ENCODE assay signal across 9 cellular contexts in the genomic region with DNA sequence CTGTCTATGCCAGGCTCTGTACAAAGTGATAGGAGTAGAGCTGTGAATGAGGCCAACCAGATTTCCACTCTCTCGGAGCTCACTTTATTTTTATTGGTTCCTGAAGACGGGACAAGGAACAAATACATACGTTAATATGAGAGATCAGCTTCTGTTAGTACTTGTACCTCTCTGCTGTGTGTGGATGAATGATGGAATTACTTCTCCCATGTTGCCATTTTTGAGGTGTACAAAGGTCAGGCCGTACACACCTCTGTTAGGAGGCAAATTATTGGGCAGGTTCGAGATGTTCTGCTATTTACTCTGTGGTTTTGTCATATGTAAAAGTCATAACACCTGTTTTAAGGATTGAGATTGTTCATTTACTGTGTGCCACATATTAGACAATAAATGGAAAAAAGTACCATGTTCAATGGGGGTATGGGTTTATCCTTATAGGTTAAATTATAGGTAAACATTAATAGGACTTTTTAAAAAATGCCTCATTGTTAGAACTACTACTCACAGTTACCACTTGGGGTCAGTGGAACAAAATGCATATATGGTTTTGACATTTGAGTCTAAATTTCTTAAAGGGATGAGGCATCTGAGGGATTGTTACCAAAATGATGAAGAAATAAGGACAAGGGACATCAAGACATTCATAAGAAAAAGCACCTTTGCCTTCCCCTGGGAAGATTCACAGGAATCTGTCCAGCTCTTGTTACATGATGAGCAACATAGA. TPM values are rescaled to one million over a fixed set of nuclear protein-coding genes. Genes with fewer than 3 reads are reported as not detected.
A peak's percentile ranks its signal among the peaks of the same experiment; 100 is the strongest.
DNase-seq lines count a peak whose midpoint lies in the region; ATAC-seq and TF ChIP-seq lines count a peak whose summit lies in the region.
"Had no signal": no experiment of that assay in that cellular context is flagged by ENCODE, and none has a peak within 500 bp of the region (broad histone marks: within the 10 kb centered on the region; RNA-seq: fewer than 3 reads in every experiment).

No MANE protein-coding gene starts in this region.

- peaks cover 51% of the 10 kb centered on the region for H3K4me1 Mint-ChIP-seq in activated CD4-positive, alpha-beta T cell treated with anti-CD3 and anti-CD28 coated beads, Interleukin-2, amount 10 ng/mL, durations not matched to agents 7 days and 5 days
- peaks cover 37% of the 10 kb centered on the region for H3K4me1 Mint-ChIP-seq in stimulated activated effector memory CD8-positive, alpha-beta T cell treated with anti-CD3 and anti-CD28 coated beads, Interleukin-12 subunit alpha, Interleukin-12 subunit beta, amount 100 ng/mL, for 72 hours
- peaks cover 22 to 42% of the 10 kb centered on the region in 2 donors for H3K4me1 Mint-ChIP-seq in stimulated activated naive B cell treated with anti-CD40 and anti-IgM and Interleukin-4, amounts not matched to agents 10 μg/mL and 1 μg/mL and 100 μg/mL, for 72 hours

- H3K27ac Mint-ChIP-seq in activated CD4-positive, alpha-beta T cell treated with anti-CD3 and anti-CD28 coated beads, Interleukin-2, amount 10 ng/mL, durations not matched to agents 7 days and 5 days, result no peak overlapping the region
- no peak overlapping the region for H3K27ac Mint-ChIP-seq in stimulated activated effector memory CD8-positive, alpha-beta T cell treated with anti-CD3 and anti-CD28 coated beads, Interleukin-12 subunit alpha, Interleukin-12 subunit beta, amount 100 ng/mL, for 72 hours
- no peak overlapping the region for H3K27ac Mint-ChIP-seq in stimulated activated naive B cell treated with anti-CD40 and anti-IgM and Interleukin-4, amounts not matched to agents 10 μg/mL and 1 μg/mL and 100 μg/mL, for 72 hours

- H3K9me3 Mint-ChIP-seq in activated CD4-positive, alpha-beta T cell treated with anti-CD3 and anti-CD28 coated beads, Interleukin-2, amount 10 ng/mL, durations not matched to agents 7 days and 5 days, result no peaks in the 10 kb centered on the region
- H3K9me3 Mint-ChIP-seq in stimulated activated effector memory CD8-positive, alpha-beta T cell treated with anti-CD3 and anti-CD28 coated beads, Interleukin-12 subunit alpha, Interleukin-12 subunit beta, amount 100 ng/mL, for 72 hours, result no peaks in the 10 kb centered on the region
- no peaks in the 10 kb centered on the region for H3K9me3 Mint-ChIP-seq in stimulated activated naive B cell treated with anti-CD40 and anti-IgM and Interleukin-4, amounts not matched to agents 10 μg/mL and 1 μg/mL and 100 μg/mL, for 72 hours

- peaks cover 13% of the 10 kb centered on the region for H3K36me3 Mint-ChIP-seq in activated CD4-positive, alpha-beta T cell treated with anti-CD3 and anti-CD28 coated beads, Interleukin-2, amount 10 ng/mL, durations not matched to agents 7 days and 5 days (ENCODE audit: low read depth)
- peaks cover 31% of the 10 kb centered on the region for H3K36me3 Mint-ChIP-seq in stimulated activated effector memory CD8-positive, alpha-beta T cell treated with anti-CD3 and anti-CD28 coated beads, Interleukin-12 subunit alpha, Interleukin-12 subunit beta, amount 100 ng/mL, for 72 hours
- H3K36me3 Mint-ChIP-seq in stimulated activated naive B cell treated with anti-CD40 and anti-IgM and Interleukin-4, amounts not matched to agents 10 μg/mL and 1 μg/mL and 100 μg/mL, for 72 hours, result peaks cover 5% of the 10 kb centered on the region in 2 donors

- no peaks in the 10 kb centered on the region for H3K27me3 Mint-ChIP-seq in activated CD4-positive, alpha-beta T cell treated with anti-CD3 and anti-CD28 coated beads, Interleukin-2, amount 10 ng/mL, durations not matched to agents 7 days and 5 days
- no peaks in the 10 kb centered on the region for H3K27me3 Mint-ChIP-seq in stimulated activated naive B cell treated with anti-CD40 and anti-IgM and Interleukin-4, amounts not matched to agents 10 μg/mL and 1 μg/mL and 100 μg/mL, for 72 hours

- no peak overlapping the region for H2AFZ ChIP-seq in OCI-LY3 (ENCODE audit: low read depth, low read length)

- POLR2A ChIA-PET in activated CD4-positive, alpha-beta T cell treated with anti-CD3 and anti-CD28 coated beads, Interleukin-2, amount 10 ng/mL, durations not matched to agents 7 days and 5 days (lab: Charles Lee), result no interaction called here

- no peaks in the 10 kb centered on the region for H4K20me1 ChIP-seq in OCI-LY3 (ENCODE audit: insufficient read depth, low read length)

- peak; percentile 48 for TF ChIP-seq CTCF in OCI-LY3 (IDR thresholded peaks at IDR 0.05; ENCODE audit: low read depth, low read length)

- DNase-seq in activated CD4-positive, alpha-beta T cell treated with anti-CD3 and anti-CD28 coated beads, Interleukin-2, amount 10 ng/mL, durations not matched to agents 7 days and 5 days, result no peak
- no peak for DNase-seq in activated CD4-positive, alpha-beta T cell treated with anti-CD3 and anti-CD28 coated beads, Interleukin-2, amount 50 U/mL, for 1 hour
- peak; percentile 49 for DNase-seq in fibroblast of gingiva (ENCODE audit: low read depth)
- DNase-seq in stimulated activated effector memory CD8-positive, alpha-beta T cell treated with anti-CD3 and anti-CD28 coated beads, Interleukin-12 subunit alpha, Interleukin-12 subunit beta, amount 100 ng/mL, for 72 hours (ENCODE audit: low spot score in 2 of 2), result no peak
- no peak for DNase-seq in mucosa of gallbladder (ENCODE audit: low spot score)
- DNase-seq in ecto neural progenitor cell (ENCODE audit: low spot score), result no peak
- DNase-seq in stimulated activated naive B cell treated with anti-CD40 and anti-IgM and Interleukin-4, amounts not matched to agents 10 μg/mL and 1 μg/mL and 100 μg/mL, for 72 hours, result no peak

- ATAC-seq in stimulated activated effector memory CD8-positive, alpha-beta T cell treated with anti-CD3 and anti-CD28 coated beads, Interleukin-12 subunit alpha, Interleukin-12 subunit beta, amount 100 ng/mL, for 72 hours, result no peak
- no peak for ATAC-seq in stimulated activated naive B cell treated with anti-CD40 and anti-IgM and Interleukin-4, amounts not matched to agents 10 μg/mL and 1 μg/mL and 100 μg/mL, for 72 hours (replicated peaks)
- ATAC-seq: K562 had no signal

- H3K4me1 ChIP-seq in OCI-LY3 (ENCODE audit: low read length), result peaks cover 29% of the 10 kb centered on the region

- peaks cover 5% of the 10 kb centered on the region; the same call in 1 of the 2 replicates for H3K79me2 ChIP-seq in OCI-LY3 (ENCODE audit: low read length)

- H3K27me3 ChIP-seq in OCI-LY3 (ENCODE audit: low read depth, low read length), result no peaks in the 10 kb centered on the region

- no peak overlapping the region for H3K9ac ChIP-seq in OCI-LY3 (ENCODE audit: low read length)

- H3K4me3 Mint-ChIP-seq in activated CD4-positive, alpha-beta T cell treated with anti-CD3 and anti-CD28 coated beads, Interleukin-2, amount 10 ng/mL, durations not matched to agents 7 days and 5 days, result peak overlapping the region; percentile 96
- peak overlapping the region; percentile 100 for H3K4me3 Mint-ChIP-seq in stimulated activated effector memory CD8-positive, alpha-beta T cell treated with anti-CD3 and anti-CD28 coated beads, Interleukin-12 subunit alpha, Interleukin-12 subunit beta, amount 100 ng/mL, for 72 hours
- H3K4me3 Mint-ChIP-seq in stimulated activated naive B cell treated with anti-CD40 and anti-IgM and Interleukin-4, amounts not matched to agents 10 μg/mL and 1 μg/mL and 100 μg/mL, for 72 hours, result no peak overlapping the region

- no peak overlapping the region for H3K4me3 ChIP-seq in OCI-LY3 (ENCODE audit: low read length)
- H3K4me3 ChIP-seq: K562 had no signal

- H3K4me2 ChIP-seq in OCI-LY3 (ENCODE audit: low read length), result no peak overlapping the region

- H3K36me3 ChIP-seq in OCI-LY3 (replicated peaks; ENCODE audit: low read depth, low read length), result no peaks in the 10 kb centered on the region

- CTCF ChIA-PET in activated CD4-positive, alpha-beta T cell treated with anti-CD3 and anti-CD28 coated beads, Interleukin-2, amount 10 ng/mL, durations not matched to agents 7 days and 5 days (lab: Charles Lee), result interaction anchor here (0.5 to 2.0 kb wide), 5 partner anchors 10 to 404 kb away, joined by 3 to 8 read pairs (median 4); a partner anchor contains a TSS

- H3K9me3 ChIP-seq in OCI-LY3 (ENCODE audit: insufficient read depth, low read length), result no peaks in the 10 kb centered on the region

- no peak overlapping the region for H3K27ac ChIP-seq in OCI-LY3 (ENCODE audit: low read length)

RNA-seq across cellular contexts. Expression of a gene that starts 26.9 kb away (rescaled TPM):
- total RNA-seq in activated CD4-positive, alpha-beta T cell treated with anti-CD3 and anti-CD28 coated beads, Interleukin-2, amount 10 ng/mL, durations not matched to agents 7 days and 5 days, result 10 to 100 TPM; 83.9 to 95.7 TPM
- 41.1 TPM for total RNA-seq in mucosa of gallbladder

RNA-seq across cellular contexts. Expression of a gene that starts 27.1 kb away (rescaled TPM):
- 1 to 10 TPM in 1 of 2 experiments, under 1 TPM in 1; 1.00 to 1.3 TPM for total RNA-seq in activated CD4-positive, alpha-beta T cell treated with anti-CD3 and anti-CD28 coated beads, Interleukin-2, amount 10 ng/mL, durations not matched to agents 7 days and 5 days
- 0.43 TPM for total RNA-seq in mucosa of gallbladder

RNA-seq across cellular contexts. Expression of a gene that starts 37.6 kb away (rescaled TPM):
- total RNA-seq in activated CD4-positive, alpha-beta T cell treated with anti-CD3 and anti-CD28 coated beads, Interleukin-2, amount 10 ng/mL, durations not matched to agents 7 days and 5 days, result not detected
- 0.46 TPM for total RNA-seq in mucosa of gallbladder
- total RNA-seq: K562 had no signal

Comparison
In these comparisons a context has a peak if more than half of its experiments do, and no peak if none do; other contexts are left out.
1. H3K4me3 Mint-ChIP-seq: peak in activated CD4-positive, alpha-beta T cell treated with anti-CD3 and anti-CD28 coated beads, Interleukin-2, amount 10 ng/mL, durations not matched to agents 7 days and 5 days (single experiment) and stimulated activated effector memory CD8-positive, alpha-beta T cell treated with anti-CD3 and anti-CD28 coated beads, Interleukin-12 subunit alpha, Interleukin-12 subunit beta, amount 100 ng/mL, for 72 hours (single experiment); none in stimulated activated naive B cell treated with anti-CD40 and anti-IgM and Interleukin-4, amounts not matched to agents 10 μg/mL and 1 μg/mL and 100 μg/mL, for 72 hours (0 of 2).